ENCODE assay signal across 8 cellular contexts in genomic region chr16:67029249-67030096, GRCh38. TPM values are rescaled to one million over a fixed set of nuclear protein-coding genes. Genes with fewer than 3 reads are reported as not detected.
DNase-seq lines count a peak whose midpoint lies in the region; ATAC-seq and TF ChIP-seq lines count a peak whose summit lies in the region.

No MANE protein-coding gene starts in this region.

- no peaks in the 10 kb centered on the region for H3K27me3 Mint-ChIP-seq in CD8-positive, alpha-beta T cell (ENCODE audit: low read depth)

- peak overlapping the region; percentile 81 for H3K27ac ChIP-seq in CD8-positive, alpha-beta T cell (ENCODE audit: low read depth, low read length)
- H3K27ac ChIP-seq in WERI-Rb-1 (peak overlapping the region; percentile 96), mammary epithelial cell (ENCODE audit: insufficient read depth, low read depth, low read length) (peak overlapping the region; percentile 76)

- no peaks in the 10 kb centered on the region for H3K9me3 ChIP-seq in CD8-positive, alpha-beta T cell (ENCODE audit: low read length)
- no peaks in the 10 kb centered on the region for H3K9me3 ChIP-seq in WERI-Rb-1 (ENCODE audit: severe bottlenecking)
- no peaks in the 10 kb centered on the region for H3K9me3 ChIP-seq in mammary epithelial cell (replicated peaks; ENCODE audit: insufficient read depth, low read length)

- peaks cover 47% of the 10 kb centered on the region for H3K4me1 Mint-ChIP-seq in CD8-positive, alpha-beta T cell (ENCODE audit: low read depth)

- H2AFZ ChIP-seq in mammary epithelial cell (ENCODE audit: low read depth, low read length) = peak overlapping the region; percentile 90

- peak overlapping the region; percentile 87 for H3K27ac Mint-ChIP-seq in CD8-positive, alpha-beta T cell

- H3K9me3 Mint-ChIP-seq in CD8-positive, alpha-beta T cell = no peaks in the 10 kb centered on the region

- POLR2A ChIA-PET in CD8-positive, alpha-beta T cell (lab: Charles Lee) = interaction anchor here (0.7 to 3.4 kb wide), 10 partner anchors 8 to 131 kb away, joined by 3 to 21 read pairs (median 4); no protein-coding TSS in a partner anchor

- peaks cover 44% of the 10 kb centered on the region for H3K4me1 ChIP-seq in CD8-positive, alpha-beta T cell (ENCODE audit: insufficient read depth, low read length)
- peaks cover 16% of the 10 kb centered on the region for H3K4me1 ChIP-seq in mammary epithelial cell (ENCODE audit: insufficient read depth, low read length)

- no peak for TF ChIP-seq CTCF in CD8-positive, alpha-beta T cell (IDR thresholded peaks at IDR 0.05)
- no peak for TF ChIP-seq CTCF in WERI-Rb-1 (IDR thresholded peaks at IDR 0.05; ENCODE audit: low read depth, low read length)
- TF ChIP-seq CTCF in mammary epithelial cell (conservative IDR thresholded peaks at IDR 0.05 in 1 of 2, IDR thresholded peaks at IDR 0.05 in 1 of 2; ENCODE audit: extremely low read depth in 1 of 2, insufficient read depth in 1 of 2, low read depth in 1 of 2, low read length in 2 of 2) = no peak

- WGBS in mammary epithelial cell (ENCODE audit: low coverage, missing lambda C conversion rate) = 0% methylated on average over 29 of the region's 124 CpGs

- CTCF ChIA-PET in CD8-positive, alpha-beta T cell (lab: Charles Lee) = interaction anchor here (1.0 to 3.7 kb wide), 3 partner anchors 11 to 126 kb away, joined by 3 to 18 read pairs (median 7); no protein-coding TSS in a partner anchor
- CTCF ChIA-PET in mammary epithelial cell (lab: Charles Lee; ENCODE audit: low non-redundant PET) = no interaction called here

- in situ Hi-C loops in mammary epithelial cell (cut with MboI; ENCODE audit: low sequenced_read_pairs in 2 of 2) = no loop called here

- H3K4me3 ChIP-seq in CD8-positive, alpha-beta T cell (ENCODE audit: low read depth, low read length) = peak overlapping the region; percentile 77
- H3K4me3 ChIP-seq in WERI-Rb-1 (ENCODE audit: low read depth, low read length) = peak overlapping the region; percentile 84
- peak overlapping the region; percentile 84 to 93 (median 87) for H3K4me3 ChIP-seq in mammary epithelial cell (replicated peaks in 1 of 3; ENCODE audit: insufficient read depth in 1 of 3, low read depth in 2 of 3, low read length in 3 of 3)

- peak overlapping the region; percentile 89 for H3K9ac ChIP-seq in mammary epithelial cell (ENCODE audit: insufficient read depth, low read length)

- no peaks in the 10 kb centered on the region for H4K20me1 ChIP-seq in mammary epithelial cell (ENCODE audit: insufficient read depth, low read length)

- H3K36me3 ChIP-seq in CD8-positive, alpha-beta T cell (ENCODE audit: insufficient read depth, low read length) = no peaks in the 10 kb centered on the region
- peaks cover 47% of the 10 kb centered on the region for H3K36me3 ChIP-seq in WERI-Rb-1
- H3K36me3 ChIP-seq in mammary epithelial cell (ENCODE audit: insufficient read depth, low read length) = peaks cover 7% of the 10 kb centered on the region

- dilution Hi-C loops in mammary epithelial cell (cut with HindIII; ENCODE audit: low sequenced_read_pairs) = no loop called here

- no peaks in the 10 kb centered on the region for H3K27me3 ChIP-seq in CD8-positive, alpha-beta T cell (ENCODE audit: insufficient read depth, low read length)
- H3K27me3 ChIP-seq in WERI-Rb-1 (ENCODE audit: insufficient read depth, low read depth, severe bottlenecking) (no peaks in the 10 kb centered on the region), mammary epithelial cell (ENCODE audit: insufficient read depth, low read length) (no peaks in the 10 kb centered on the region)

- intact Hi-C loops in CD8-positive, alpha-beta T cell (cut with DNase I, micrococcal nuclease) = loop anchor here (1.0 to 10.0 kb wide), 7 partner anchors 23 to 455 kb away; partner anchors contain the start of genes AGRP (in 1 of the 2), ATP6V0D1 (in 1 of the 2), FHOD1 (in 1 of the 2) and PHAF1 (in 1 of the 2)
- intact Hi-C loops in mammary epithelial cell (cut with micrococcal nuclease) = no loop called here

- H3K36me3 Mint-ChIP-seq in CD8-positive, alpha-beta T cell = peaks cover 21% of the 10 kb centered on the region

- BruUV-seq in mammary epithelial cell (replicated peaks; lab: Mats Ljungman, UMichigan) = no TSS peak

- ATAC-seq in CD8-positive, alpha-beta T cell = peak; percentile 27
- peak; percentile 33 for ATAC-seq in GM19463 (IDR thresholded peaks at IDR 0.05; ENCODE audit: unreplicated experiment)

- peak overlapping the region; percentile 90 for H3K4me3 Mint-ChIP-seq in CD8-positive, alpha-beta T cell

- peak overlapping the region; percentile 63 for H3K4me2 ChIP-seq in mammary epithelial cell (ENCODE audit: insufficient read depth, low read depth, low read length)

- peak; percentile 8 to 74 (median 49) for DNase-seq in CD8-positive, alpha-beta T cell
- DNase-seq in HT-29 (ENCODE audit: low spot score) = peak; percentile 51
- peak; percentile 35 for DNase-seq in WERI-Rb-1
- peak; percentile 53 for DNase-seq in mammary epithelial cell
- DNase-seq in iris pigment epithelial cell (ENCODE audit: low read depth) = peak; percentile 70
- DNase-seq in stimulated activated CD4-positive, alpha-beta T cell treated with anti-CD3 and anti-CD28 coated beads, Interleukin-12 subunit alpha, Interleukin-12 subunit beta, amount 100 ng/mL, for 24 hours (ENCODE audit: low read depth in 2 of 2) = peak; percentile 26 to 43
- no peak for DNase-seq in DMS79 treated with DMSO at 0.1 percent for 48 hours (lab: John Stamatoyannopoulos, UW)

- H3K79me2 ChIP-seq in mammary epithelial cell (ENCODE audit: insufficient read depth, low read length) = peaks cover 53% of the 10 kb centered on the region

RNA-seq across cellular contexts. Expression of gene CBFB, which starts 0.5 kb away (rescaled TPM):
- total RNA-seq in CD8-positive, alpha-beta T cell = 10 to 100 TPM; 52.3 to 58.6 TPM
- total RNA-seq in HT-29 (2014; rRNA removed; shearing (Covaris generic)) = 98.9 and 115 TPM in 2 replicates
- 10 to 100 TPM; 80.4 to 81.3 TPM for total RNA-seq in mammary epithelial cell
- polyA plus RNA-seq in mammary epithelial cell = 36.9 TPM
- polyA minus RNA-seq in mammary epithelial cell = 17.5 TPM

RNA-seq across cellular contexts. Expression of gene CES4A, which starts 41.1 kb away (rescaled TPM):
- total RNA-seq in CD8-positive, alpha-beta T cell = 1 to 10 TPM; 5.6 TPM
- 3.0 and 5.5 TPM in 2 replicates for total RNA-seq in HT-29 (2014; rRNA removed; shearing (Covaris generic))
- 1 to 10 TPM; 2.7 to 3.6 TPM for total RNA-seq in mammary epithelial cell
- polyA plus RNA-seq in mammary epithelial cell = 4.8 TPM
- polyA minus RNA-seq in mammary epithelial cell = 2.3 TPM
